17 cellular contexts compared by ENCODE assay signal in genomic region chr1:226482975-226483660, GRCh38.
DNase-seq lines count a peak whose midpoint lies in the region; ATAC-seq lines count a peak whose summit lies in the region.
"Had no signal": no experiment of that assay in that cellular context is flagged by ENCODE, and none has a peak within 500 bp of the region (broad histone marks: within the 10 kb centered on the region; RNA-seq: fewer than 3 reads in every experiment).

No MANE protein-coding gene starts in this region.

- no peak for ATAC-seq in GM21526 (IDR thresholded peaks at IDR 0.05; ENCODE audit: low FRiP score, unreplicated experiment)
- ATAC-seq: left ventricle myocardium superior had no signal

- no peak overlapping the region for H3K27ac ChIP-seq in CD8-positive, alpha-beta memory T cell (ENCODE audit: low read depth, low read length)
- H3K27ac ChIP-seq: ovary, PC-9, skin epidermis, tibial artery had no signal

- CTCF ChIA-PET in CD8-positive, alpha-beta memory T cell (lab: Charles Lee), result interaction anchor here (0.6 kb wide), 1 partner anchor 59 kb away, joined by 3 read pairs; no protein-coding TSS in a partner anchor

- H3K4me1 ChIP-seq in CD8-positive, alpha-beta memory T cell (ENCODE audit: insufficient read depth, low read length), result peaks cover 10% of the 10 kb centered on the region
- H3K4me1 ChIP-seq: tibial artery had no signal

- H3K27ac Mint-ChIP-seq in CD8-positive, alpha-beta memory T cell, result no peak overlapping the region

- peaks cover 24 to 47% of the 10 kb centered on the region in 2 donors for H3K27me3 Mint-ChIP-seq in CD8-positive, alpha-beta memory T cell

- no peak overlapping the region for H3K4me3 ChIP-seq in H7 (ENCODE audit: insufficient read depth, low read depth, low read length)
- H3K4me3 ChIP-seq in CD8-positive, alpha-beta memory T cell (ENCODE audit: low read length), result no peak overlapping the region
- H3K4me3 ChIP-seq: ovary, PC-9, skin epidermis, tibial artery had no signal

- no peak overlapping the region for H3K4me3 Mint-ChIP-seq in CD8-positive, alpha-beta memory T cell

- DNase-seq in H7 (peak; percentile 49), NCI-H1694 (lab: John Stamatoyannopoulos, UW) (peak; percentile 80), SKM-1 (lab: John Stamatoyannopoulos, UW; ENCODE audit: unreplicated experiment) (peak; percentile 47), left kidney (ENCODE audit: low read depth, low spot score) (peak; percentile 61), cerebellar nuclear complex (lab: John Stamatoyannopoulos, UW) (no peak), SW480 (ENCODE audit: low spot score) (no peak)
- DNase-seq in CD8-positive, alpha-beta memory T cell, result no peak
- DNase-seq: activated CD4-positive, alpha-beta T cell treated with anti-CD3 and anti-CD28 coated beads, Interleukin-2, amount 50 U/mL, for 48 hours; AML-193; Caco-2; left ventricle myocardium superior; NCI-H2227 treated with DMSO at 0.1 percent for 48 hours; ovary; PC-9; tibial artery had no signal

- no peaks in the 10 kb centered on the region for H3K9me3 Mint-ChIP-seq in CD8-positive, alpha-beta memory T cell

- peaks cover 8 to 17% (median 13%) of the 10 kb centered on the region in 3 donors for H3K4me1 Mint-ChIP-seq in CD8-positive, alpha-beta memory T cell

- no peaks in the 10 kb centered on the region for H3K36me3 ChIP-seq in H7 (replicated peaks; ENCODE audit: control insufficient read depth, insufficient read depth, low read length)
- no peaks in the 10 kb centered on the region for H3K36me3 ChIP-seq in CD8-positive, alpha-beta memory T cell (ENCODE audit: insufficient read depth, low read length)
- H3K36me3 ChIP-seq: ovary, tibial artery had no signal

- no peaks in the 10 kb centered on the region for H3K36me3 Mint-ChIP-seq in CD8-positive, alpha-beta memory T cell

- POLR2A ChIA-PET in CD8-positive, alpha-beta memory T cell (lab: Charles Lee), result no interaction called here

- H3K27me3 ChIP-seq in H7 (ENCODE audit: control insufficient read depth, insufficient read depth, low read length), result peaks cover 1% of the 10 kb centered on the region
- peaks cover 6% of the 10 kb centered on the region for H3K27me3 ChIP-seq in CD8-positive, alpha-beta memory T cell (ENCODE audit: insufficient read depth, low read length, poor library complexity, severe bottlenecking)
- H3K27me3 ChIP-seq: ovary had no signal

- no peaks in the 10 kb centered on the region for H3K9me3 ChIP-seq in CD8-positive, alpha-beta memory T cell (ENCODE audit: low read length)
- H3K9me3 ChIP-seq: Caco-2, ovary, tibial artery had no signal

Comparison
In these comparisons a context has a peak if more than half of its experiments do, and no peak if none do; other contexts are left out.
1. DNase-seq: peak in H7 (single experiment), NCI-H1694 (single experiment), SKM-1 (single experiment) and left kidney (single experiment); none in CD8-positive, alpha-beta memory T cell (0 of 5), cerebellar nuclear complex (0 of 2) and SW480 (single experiment).